8 cellular contexts compared by ENCODE assay signal in genomic region chr12:62250671-62251608, GRCh38. TPM values are rescaled to one million over a fixed set of nuclear protein-coding genes. Genes with fewer than 3 reads are reported as not detected.
DNase-seq lines count a peak whose midpoint lies in the region; ATAC-seq and TF ChIP-seq lines count a peak whose summit lies in the region.

No MANE protein-coding gene starts in this region.

- H3K4me3 Mint-ChIP-seq in activated CD8-positive, alpha-beta T cell treated with anti-CD3 and anti-CD28 coated beads, Interleukin-2, amount 10 ng/mL, durations not matched to agents 7 days and 5 days: peak overlapping the region; percentile 61
- H3K4me3 Mint-ChIP-seq in GM23338: no peak overlapping the region

- H2AFZ ChIP-seq in smooth muscle cell (ENCODE audit: low read depth) (no peak overlapping the region), GM23338 (no peak overlapping the region)

- H3K79me2 ChIP-seq in smooth muscle cell (ENCODE audit: low read depth) (no peaks in the 10 kb centered on the region), GM23338 (replicated peaks; ENCODE audit: insufficient read depth) (no peaks in the 10 kb centered on the region)

- CTCF ChIA-PET in AG04449 (lab: Yijun Ruan, JAX): interaction anchor here (1.3 kb wide), 1 partner anchor 9 kb away, joined by 4 read pairs; no protein-coding TSS in a partner anchor
- CTCF ChIA-PET in activated CD8-positive, alpha-beta T cell treated with anti-CD3 and anti-CD28 coated beads, Interleukin-2, amount 10 ng/mL, durations not matched to agents 7 days and 5 days (lab: Charles Lee): interaction anchor here (0.6 to 1.9 kb wide), 4 partner anchors 8 to 44 kb away, joined by 3 to 19 read pairs (median 7); partner anchors contain the start of gene USP15

- H4K20me1 ChIP-seq in smooth muscle cell (ENCODE audit: low read depth) (no peaks in the 10 kb centered on the region), GM23338 (replicated peaks; ENCODE audit: insufficient read depth) (no peaks in the 10 kb centered on the region)

- H3K4me2 ChIP-seq in smooth muscle cell (peak overlapping the region; percentile 43), GM23338 (no peak overlapping the region)

- peaks cover 34% of the 10 kb centered on the region for H3K36me3 Mint-ChIP-seq in activated CD8-positive, alpha-beta T cell treated with anti-CD3 and anti-CD28 coated beads, Interleukin-2, amount 10 ng/mL, durations not matched to agents 7 days and 5 days (ENCODE audit: low read depth)
- no peaks in the 10 kb centered on the region for H3K36me3 Mint-ChIP-seq in GM23338 (ENCODE audit: low read depth)

- H3K4me1 Mint-ChIP-seq in activated CD8-positive, alpha-beta T cell treated with anti-CD3 and anti-CD28 coated beads, Interleukin-2, amount 10 ng/mL, durations not matched to agents 7 days and 5 days (ENCODE audit: low read depth): peaks cover 38% of the 10 kb centered on the region
- H3K4me1 Mint-ChIP-seq in GM23338: peaks cover 6% of the 10 kb centered on the region

- ATAC-seq in GM18907 (IDR thresholded peaks at IDR 0.05; ENCODE audit: unreplicated experiment) (peak; percentile 96), HG03066 (IDR thresholded peaks at IDR 0.05; ENCODE audit: low read depth, unreplicated experiment) (peak; percentile 97), GM23338 (no peak), mucosa of descending colon (no peak)
- peak; percentile 78 for ATAC-seq in activated CD8-positive, alpha-beta T cell treated with anti-CD3 and anti-CD28 coated beads, Interleukin-2, amount 10 ng/mL, durations not matched to agents 7 days and 5 days

- peaks cover 8% of the 10 kb centered on the region for H3K9me2 ChIP-seq in GM23338 (ENCODE audit: insufficient read depth)

- WGBS in smooth muscle cell (ENCODE audit: low lambda C conversion rate): 21% methylated on average over 3 of the region's 3 CpGs

- H3K9me3 Mint-ChIP-seq in activated CD8-positive, alpha-beta T cell treated with anti-CD3 and anti-CD28 coated beads, Interleukin-2, amount 10 ng/mL, durations not matched to agents 7 days and 5 days (ENCODE audit: insufficient read depth): no peaks in the 10 kb centered on the region
- no peaks in the 10 kb centered on the region for H3K9me3 Mint-ChIP-seq in GM23338

- H3K9ac ChIP-seq in smooth muscle cell (ENCODE audit: low read depth): no peak overlapping the region

- H3K4me3 ChIP-seq in AG04449 (ENCODE audit: low read depth, low read length): no peak overlapping the region
- no peak overlapping the region for H3K4me3 ChIP-seq in smooth muscle cell
- H3K4me3 ChIP-seq in GM23338: no peak overlapping the region
- H3K4me3 ChIP-seq in mucosa of descending colon: no peak overlapping the region

- no peaks in the 10 kb centered on the region for H3K36me3 ChIP-seq in smooth muscle cell (ENCODE audit: low read depth)
- H3K36me3 ChIP-seq in GM23338 (ENCODE audit: insufficient read depth): no peaks in the 10 kb centered on the region
- no peaks in the 10 kb centered on the region for H3K36me3 ChIP-seq in mucosa of descending colon (ENCODE audit: low read depth)

- peak overlapping the region; percentile 1 for H3K27ac ChIP-seq in smooth muscle cell (ENCODE audit: low read depth)
- H3K27ac ChIP-seq in GM23338 (ENCODE audit: low read depth): no peak overlapping the region

- DNase-seq in AG04449 (ENCODE audit: low read depth, low spot score): peak; percentile 29
- peak; percentile 34 for DNase-seq in activated CD8-positive, alpha-beta T cell treated with anti-CD3 and anti-CD28 coated beads, Interleukin-2, amount 10 ng/mL, durations not matched to agents 7 days and 5 days
- DNase-seq in smooth muscle cell (lab: John Stamatoyannopoulos, UW; ENCODE audit: unreplicated experiment): no peak
- DNase-seq in GM23338 (ENCODE audit: low spot score): no peak
- no peak for DNase-seq in mucosa of descending colon
- no peak for DNase-seq in activated CD4-positive, alpha-beta T cell treated with anti-CD3 and anti-CD28 coated beads for 48 hours

- H3K9me3 ChIP-seq in smooth muscle cell (replicated peaks; ENCODE audit: low read depth): no peaks in the 10 kb centered on the region
- H3K9me3 ChIP-seq in mucosa of descending colon: no peaks in the 10 kb centered on the region

- POLR2A ChIA-PET in AG04449 (lab: Yijun Ruan, JAX): interaction anchor here (1.8 kb wide), 1 partner anchor 9 kb away, joined by 9 read pairs; the partner anchor contains the start of gene USP15
- POLR2A ChIA-PET in activated CD8-positive, alpha-beta T cell treated with anti-CD3 and anti-CD28 coated beads, Interleukin-2, amount 10 ng/mL, durations not matched to agents 7 days and 5 days (lab: Charles Lee): interaction anchor here (0.7 to 1.6 kb wide), 2 partner anchors 9 to 353 kb away, joined by 3 to 33 read pairs; partner anchors contain the start of gene USP15

- H3K4me1 ChIP-seq in smooth muscle cell (ENCODE audit: low read depth) (no peaks in the 10 kb centered on the region), GM23338 (ENCODE audit: insufficient read depth) (no peaks in the 10 kb centered on the region), mucosa of descending colon (ENCODE audit: low read depth) (no peaks in the 10 kb centered on the region)

- H3F3A ChIP-seq in smooth muscle cell (ENCODE audit: low read depth) (no peaks in the 10 kb centered on the region), GM23338 (replicated peaks; ENCODE audit: low read depth) (no peaks in the 10 kb centered on the region)

- intact Hi-C loops in mucosa of descending colon (cut with DNase I, micrococcal nuclease): no loop called here

- no peaks in the 10 kb centered on the region for H3K27me3 Mint-ChIP-seq in activated CD8-positive, alpha-beta T cell treated with anti-CD3 and anti-CD28 coated beads, Interleukin-2, amount 10 ng/mL, durations not matched to agents 7 days and 5 days (ENCODE audit: low read depth)
- peaks cover 3% of the 10 kb centered on the region for H3K27me3 Mint-ChIP-seq in GM23338 (ENCODE audit: insufficient read depth, low read depth, poor library complexity)

- H3K27me3 ChIP-seq in smooth muscle cell (ENCODE audit: low read depth): no peaks in the 10 kb centered on the region
- no peaks in the 10 kb centered on the region for H3K27me3 ChIP-seq in GM23338 (ENCODE audit: insufficient read depth)

- TF ChIP-seq CTCF in AG04449 (IDR thresholded peaks at IDR 0.05; ENCODE audit: insufficient read depth, low read length, missing control alignments) (no peak), smooth muscle cell (IDR thresholded peaks at IDR 0.05; ENCODE audit: borderline replicate concordance, insufficient read depth, poor library complexity, severe bottlenecking) (no peak), GM23338 (conservative IDR thresholded peaks at IDR 0.05; ENCODE audit: low read depth in 2 of 2) (no peak), mucosa of descending colon (IDR thresholded peaks at IDR 0.05) (no peak)

- peak overlapping the region; percentile 98 for H3K27ac Mint-ChIP-seq in activated CD8-positive, alpha-beta T cell treated with anti-CD3 and anti-CD28 coated beads, Interleukin-2, amount 10 ng/mL, durations not matched to agents 7 days and 5 days
- no peak overlapping the region; the same call in 1 of the 2 replicates for H3K27ac Mint-ChIP-seq in GM23338

TF ChIP-seq in GM23338, 12 proteins besides CTCF, POLR2A, EP300 and RAD21:
- TF ChIP-seq STAT1 (IDR thresholded peaks at IDR 0.05; ENCODE audit: unreplicated experiment) (no peak), ZNF331 (CRISPR knock-in tag; IDR thresholded peaks at IDR 0.05; ENCODE audit: low read depth) (no peak)

RNA-seq across cellular contexts. Expression of gene USP15, which starts 9.3 kb away (rescaled TPM):
- 100 to 1,000 TPM; 159 to 160 TPM for total RNA-seq in activated CD8-positive, alpha-beta T cell treated with anti-CD3 and anti-CD28 coated beads, Interleukin-2, amount 10 ng/mL, durations not matched to agents 7 days and 5 days
- total RNA-seq in smooth muscle cell (43.6 and 53.5 TPM in 2 replicates), mucosa of descending colon (10 to 100 TPM; 62.5 to 78.3 (median 64.3) TPM)
- polyA plus RNA-seq in smooth muscle cell (28.7 and 33.6 TPM in 2 replicates), GM23338 (2016; fragmentation: Nextera tagmentation; extraction: Ambion mirVana) (60.3 and 64.8 TPM in 2 replicates)
- total RNA-seq in GM23338 (2014; rRNA removed; shearing (Covaris generic)): 29.5 and 33.0 TPM in 2 replicates

Comparison
In these comparisons a context has a peak if more than half of its experiments do, and no peak if none do; other contexts are left out.
1. DNase-seq: peak in AG04449 (single experiment) and activated CD8-positive, alpha-beta T cell treated with anti-CD3 and anti-CD28 coated beads, Interleukin-2, amount 10 ng/mL, durations not matched to agents 7 days and 5 days (single experiment); none in smooth muscle cell (single experiment), GM23338 (single experiment), mucosa of descending colon (0 of 3) and activated CD4-positive, alpha-beta T cell treated with anti-CD3 and anti-CD28 coated beads for 48 hours (single experiment).
2. ATAC-seq: peak in GM18907 (single experiment), HG03066 (single experiment) and activated CD8-positive, alpha-beta T cell treated with anti-CD3 and anti-CD28 coated beads, Interleukin-2, amount 10 ng/mL, durations not matched to agents 7 days and 5 days (single experiment); none in GM23338 (single experiment) and mucosa of descending colon (single experiment).